ENCODE assay signal across 1 cellular context in the genomic region with DNA sequence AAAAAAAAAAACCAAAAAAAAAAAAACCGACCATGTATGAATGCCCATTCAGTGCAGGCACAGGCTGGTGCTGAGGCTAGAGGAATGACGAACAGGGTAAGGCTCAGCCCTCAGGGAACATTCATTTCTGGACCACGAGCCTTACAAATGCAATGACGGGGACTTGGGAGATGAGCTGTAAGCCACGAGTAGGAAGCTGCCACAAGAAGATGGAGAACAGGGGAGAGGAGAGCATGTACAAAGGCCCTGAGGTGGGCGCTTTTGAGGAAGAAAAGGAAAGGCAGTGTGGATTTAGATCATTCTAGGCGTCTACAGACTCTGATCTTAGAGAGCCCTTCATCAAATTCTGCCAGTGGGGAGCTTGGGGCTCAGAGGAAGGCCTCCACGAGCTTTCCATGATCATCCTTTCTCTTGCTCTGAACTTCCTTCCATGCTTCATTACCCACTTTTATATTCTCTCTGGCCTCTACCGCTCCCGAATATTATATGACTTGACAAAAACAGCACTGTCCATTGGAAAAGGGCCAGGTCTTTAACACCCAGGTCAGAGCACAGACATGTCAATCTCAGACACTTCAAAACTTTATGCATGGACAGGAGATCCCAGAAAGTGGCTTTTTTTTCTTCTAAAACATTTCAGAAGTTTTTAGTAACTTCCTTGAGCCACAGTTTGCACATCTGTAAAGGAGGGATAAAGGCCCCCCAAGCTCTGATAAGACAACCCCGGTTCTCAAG.
TF ChIP-seq lines count a peak whose summit lies in the region.

No MANE protein-coding gene starts in this region.

TF ChIP-seq in GM12878, 131 proteins besides CTCF, POLR2A, EP300 and RAD21 (continued from another document):
- TF ChIP-seq NR2C1 (IDR thresholded peaks at IDR 0.05) = no peak
- TF ChIP-seq ZZZ3 (IDR thresholded peaks at IDR 0.05; ENCODE audit: control insufficient read depth, insufficient read length, low read depth) = no peak
- TF ChIP-seq GATAD2B (conservative IDR thresholded peaks at IDR 0.05; ENCODE audit: low read depth) = no peak
- no peak for TF ChIP-seq EGR1 (IDR thresholded peaks at IDR 0.05; ENCODE audit: borderline replicate concordance in 1 of 2, low read depth in 2 of 2, low read length in 2 of 2)
- no peak for TF ChIP-seq SREBF2 (IDR thresholded peaks at IDR 0.05; ENCODE audit: low read length)
- TF ChIP-seq JUND (IDR thresholded peaks at IDR 0.05; ENCODE audit: low read depth, low read length) = no peak
- TF ChIP-seq LARP7 (IDR thresholded peaks at IDR 0.05) = no peak
- no peak for TF ChIP-seq TAF1 (IDR thresholded peaks at IDR 0.05; ENCODE audit: borderline replicate concordance, low read depth, low read length)
